ENCODE assay signal across 14 cellular contexts in the genomic region with DNA sequence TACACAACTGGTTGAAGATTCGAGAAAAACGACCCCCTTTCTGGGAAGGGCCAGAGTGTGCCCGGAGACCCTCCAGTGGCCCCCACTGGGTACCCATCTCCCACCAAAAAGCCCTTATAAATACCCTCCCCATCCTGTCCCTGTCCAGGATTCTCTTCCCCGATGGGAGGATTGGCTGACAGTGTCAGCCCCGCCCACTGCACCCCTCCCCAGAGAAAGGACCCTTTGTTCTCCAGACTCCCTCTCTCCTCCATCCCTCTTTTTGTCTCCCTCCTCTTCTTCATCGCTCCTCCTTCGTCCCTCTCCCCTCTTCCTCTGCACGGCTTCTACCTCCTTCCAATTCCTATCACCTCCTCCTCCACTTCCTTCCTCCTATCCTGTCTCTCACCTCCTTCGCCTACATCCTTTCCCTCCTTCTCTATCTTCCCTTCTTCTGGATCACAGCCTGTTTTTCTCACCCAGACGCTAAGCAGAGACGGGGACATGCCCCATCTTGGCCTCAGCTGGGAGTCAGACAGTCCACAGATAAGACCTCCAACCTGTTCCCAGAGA. TPM values are rescaled to one million over a fixed set of nuclear protein-coding genes. Genes with fewer than 3 reads are reported as not detected.
DNase-seq lines count a peak whose midpoint lies in the region; ATAC-seq and TF ChIP-seq lines count a peak whose summit lies in the region.
"Had no signal": no experiment of that assay in that cellular context is flagged by ENCODE, and none has a peak within 500 bp of the region (broad histone marks: within the 10 kb centered on the region; RNA-seq: fewer than 3 reads in every experiment).

No MANE protein-coding gene starts in this region.

- in situ Hi-C loops in mammary epithelial cell (cut with MboI; ENCODE audit: low sequenced_read_pairs in 2 of 2), result no loop called here
- in situ Hi-C loops in Panc1 (cut with HindIII; ENCODE audit: low pct_unique_long_range_greater_than_20kb, low sequenced_read_pairs), result no loop called here

- H3K27me3 ChIP-seq in mammary epithelial cell (ENCODE audit: insufficient read depth, low read length) (no peaks in the 10 kb centered on the region), Panc1 (ENCODE audit: control insufficient read depth, insufficient read depth, low read length) (no peaks in the 10 kb centered on the region), neural progenitor cell (no peaks in the 10 kb centered on the region)
- H3K27me3 ChIP-seq: BLaER1 treated with 17β-estradiol and CSF1 and Interleukin-3, amounts not matched to agents 10 nM and 100 nM had no signal

- H3K4me1 Mint-ChIP-seq in MCF 10A (ENCODE audit: insufficient read depth, unreplicated experiment) (no peaks in the 10 kb centered on the region), neural progenitor cell (peaks cover 2% of the 10 kb centered on the region), osteocyte (ENCODE audit: unreplicated experiment) (no peaks in the 10 kb centered on the region)
- H3K4me1 Mint-ChIP-seq: B cell, GM23338 had no signal

- H3K4me3 Mint-ChIP-seq in MCF 10A (ENCODE audit: unreplicated experiment) (no peak overlapping the region), neural progenitor cell (no peak overlapping the region), osteocyte (ENCODE audit: unreplicated experiment) (no peak overlapping the region)
- H3K4me3 Mint-ChIP-seq: B cell; CD8-positive, alpha-beta T cell; GM23338 had no signal

- dilution Hi-C loops in mammary epithelial cell (cut with HindIII; ENCODE audit: low sequenced_read_pairs), result no loop called here

- H3K4me1 ChIP-seq in mammary epithelial cell (ENCODE audit: insufficient read depth, low read length) (no peaks in the 10 kb centered on the region), Panc1 (ENCODE audit: control insufficient read depth, insufficient read depth, low read length) (no peaks in the 10 kb centered on the region), neural progenitor cell (no peaks in the 10 kb centered on the region)

- ATAC-seq in Panc1, result no peak
- ATAC-seq in SK-N-SH treated with all-trans-retinoic acid at 6 μM for 48 hours, result no peak
- ATAC-seq: CD8-positive, alpha-beta T cell; GM23338 had no signal

- H2AFZ ChIP-seq in mammary epithelial cell (ENCODE audit: low read depth, low read length) (no peak overlapping the region), neural progenitor cell (replicated peaks) (no peak overlapping the region)
- H2AFZ ChIP-seq: GM23338 had no signal

- POLR2A ChIA-PET in MCF 10A (lab: Yijun Ruan, JAX), result no interaction called here
- POLR2A ChIA-PET in Panc1 (lab: Charles Lee), result interaction anchor here (0.6 kb wide), 1 partner anchor 8 kb away, joined by 3 read pairs; no protein-coding TSS in a partner anchor

- no peak overlapping the region for H3K27ac ChIP-seq in mammary epithelial cell (ENCODE audit: insufficient read depth, low read depth, low read length)
- no peak overlapping the region for H3K27ac ChIP-seq in Panc1 (ENCODE audit: low read length)
- H3K27ac ChIP-seq in neural progenitor cell, result no peak overlapping the region
- H3K27ac ChIP-seq: BLaER1 treated with 17β-estradiol and CSF1 and Interleukin-3, amounts not matched to agents 10 nM and 100 nM had no signal

- BruUV-seq in mammary epithelial cell (replicated peaks; lab: Mats Ljungman, UMichigan), result TSS peak; percentile 68
- BruUV-seq in MCF 10A (replicated peaks; lab: Mats Ljungman, UMichigan), result no TSS peak
- BruUV-seq in Panc1 (replicated peaks; lab: Mats Ljungman, UMichigan), result TSS peak; percentile 93

- CTCF ChIA-PET in mammary epithelial cell (lab: Charles Lee; ENCODE audit: low non-redundant PET) (no interaction called here), MCF 10A (lab: Yijun Ruan, JAX) (no interaction called here), Panc1 (lab: Charles Lee) (no interaction called here)

- H4K20me1 ChIP-seq in mammary epithelial cell (ENCODE audit: insufficient read depth, low read length), result no peaks in the 10 kb centered on the region
- no peaks in the 10 kb centered on the region for H4K20me1 ChIP-seq in neural progenitor cell (ENCODE audit: low read depth)
- H4K20me1 ChIP-seq: BLaER1 treated with 17β-estradiol and CSF1 and Interleukin-3, amounts not matched to agents 10 nM and 100 nM had no signal

- no peak overlapping the region for H3K4me3 ChIP-seq in mammary epithelial cell (replicated peaks in 1 of 3; ENCODE audit: insufficient read depth in 1 of 3, low read depth in 2 of 3, low read length in 3 of 3)
- H3K4me3 ChIP-seq in Panc1 (ENCODE audit: low read depth in 2 of 2, low read length in 2 of 2), result no peak overlapping the region
- no peak overlapping the region for H3K4me3 ChIP-seq in neural progenitor cell
- H3K4me3 ChIP-seq: BLaER1 treated with 17β-estradiol and CSF1 and Interleukin-3, amounts not matched to agents 10 nM and 100 nM; GM23338 had no signal

- H3K9me3 Mint-ChIP-seq in MCF 10A (ENCODE audit: unreplicated experiment) (no peaks in the 10 kb centered on the region), neural progenitor cell (no peaks in the 10 kb centered on the region), osteocyte (ENCODE audit: unreplicated experiment) (no peaks in the 10 kb centered on the region)
- H3K9me3 Mint-ChIP-seq: CD8-positive, alpha-beta T cell; GM23338 had no signal

- H3K9ac ChIP-seq in mammary epithelial cell (ENCODE audit: insufficient read depth, low read length) (no peak overlapping the region), neural progenitor cell (no peak overlapping the region)
- H3K9ac ChIP-seq: BLaER1 treated with 17β-estradiol and CSF1 and Interleukin-3, amounts not matched to agents 10 nM and 100 nM had no signal

- 69% methylated on average over 8 of the region's 11 CpGs for WGBS in mammary epithelial cell (ENCODE audit: low coverage, missing lambda C conversion rate)

- intact Hi-C loops in mammary epithelial cell (cut with micrococcal nuclease) (no loop called here), MCF 10A (cut with micrococcal nuclease) (no loop called here), Panc1 (cut with micrococcal nuclease; ENCODE audit: unreplicated experiment) (no loop called here)

- no peak overlapping the region for H3K4me2 ChIP-seq in mammary epithelial cell (ENCODE audit: insufficient read depth, low read depth, low read length)
- no peak overlapping the region for H3K4me2 ChIP-seq in neural progenitor cell
- H3K4me2 ChIP-seq: GM23338 had no signal

- no peak for TF ChIP-seq CTCF in mammary epithelial cell (conservative IDR thresholded peaks at IDR 0.05 in 1 of 2, IDR thresholded peaks at IDR 0.05 in 1 of 2; ENCODE audit: extremely low read depth in 1 of 2, insufficient read depth in 1 of 2, low read depth in 1 of 2, low read length in 2 of 2)
- no peak for TF ChIP-seq CTCF in MCF 10A (IDR thresholded peaks at IDR 0.05; ENCODE audit: unreplicated experiment)
- TF ChIP-seq CTCF in Panc1 (IDR thresholded peaks at IDR 0.05), result no peak
- no peak for TF ChIP-seq CTCF in neural progenitor cell (IDR thresholded peaks at IDR 0.05)
- TF ChIP-seq CTCF in osteocyte (IDR thresholded peaks at IDR 0.05), result no peak

- no peaks in the 10 kb centered on the region for H3K79me2 ChIP-seq in mammary epithelial cell (ENCODE audit: insufficient read depth, low read length)
- no peaks in the 10 kb centered on the region for H3K79me2 ChIP-seq in neural progenitor cell (ENCODE audit: low read depth)

- H3K36me3 Mint-ChIP-seq in MCF 10A (ENCODE audit: insufficient read depth, unreplicated experiment) (no peaks in the 10 kb centered on the region), neural progenitor cell (no peaks in the 10 kb centered on the region), osteocyte (ENCODE audit: unreplicated experiment) (no peaks in the 10 kb centered on the region)

- H3K27me3 Mint-ChIP-seq in MCF 10A (ENCODE audit: insufficient read depth, unreplicated experiment) (no peaks in the 10 kb centered on the region), neural progenitor cell (ENCODE audit: insufficient read depth, low read depth) (peaks cover 6% of the 10 kb centered on the region), osteocyte (ENCODE audit: unreplicated experiment) (peaks cover 6% of the 10 kb centered on the region)
- H3K27me3 Mint-ChIP-seq: B cell had no signal

- H3F3A ChIP-seq in neural progenitor cell (ENCODE audit: low read depth), result peaks cover 2% of the 10 kb centered on the region

- H3K36me3 ChIP-seq in mammary epithelial cell (ENCODE audit: insufficient read depth, low read length) (peaks cover 2% of the 10 kb centered on the region), Panc1 (ENCODE audit: control insufficient read depth, insufficient read depth, low read length) (no peaks in the 10 kb centered on the region), neural progenitor cell (no peaks in the 10 kb centered on the region)
- H3K36me3 ChIP-seq: BLaER1 treated with 17β-estradiol and CSF1 and Interleukin-3, amounts not matched to agents 10 nM and 100 nM had no signal

- no peak for DNase-seq in mammary epithelial cell
- no peak for DNase-seq in MCF 10A (ENCODE audit: unreplicated experiment)
- no peak for DNase-seq in Panc1 (ENCODE audit: low read depth, low spot score)
- DNase-seq in neural progenitor cell (ENCODE audit: low spot score), result no peak
- no peak for DNase-seq in osteocyte (ENCODE audit: extremely low spot score, unreplicated experiment)
- no peak for DNase-seq in mucosa of gallbladder (ENCODE audit: low spot score)
- DNase-seq: CD8-positive, alpha-beta T cell; DMS79; GDM1; HCEC 1CT had no signal

- H3K27ac Mint-ChIP-seq in MCF 10A (ENCODE audit: low read depth, unreplicated experiment), result no peak overlapping the region
- peak overlapping the region; percentile 4 for H3K27ac Mint-ChIP-seq in neural progenitor cell
- H3K27ac Mint-ChIP-seq in osteocyte (ENCODE audit: unreplicated experiment), result no peak overlapping the region
- H3K27ac Mint-ChIP-seq: B cell; CD8-positive, alpha-beta T cell; GM23338 had no signal

- H3K9me3 ChIP-seq in mammary epithelial cell (replicated peaks; ENCODE audit: insufficient read depth, low read length) (no peaks in the 10 kb centered on the region), Panc1 (ENCODE audit: control insufficient read depth, insufficient read depth, low read depth, low read length) (no peaks in the 10 kb centered on the region), neural progenitor cell (ENCODE audit: low read depth) (no peaks in the 10 kb centered on the region)
- H3K9me3 ChIP-seq: BLaER1 treated with 17β-estradiol and CSF1 and Interleukin-3, amounts not matched to agents 10 nM and 100 nM had no signal

RNA-seq across cellular contexts. Expression of gene MEN1, which starts 13.3 kb away (rescaled TPM):
- total RNA-seq in mammary epithelial cell (10 to 100 TPM; 20.7 to 35.7 TPM), MCF 10A (2022) (29.2 and 33.1 TPM in 2 replicates), Panc1 (2021; ENCODE audit: unreplicated experiment) (54.5 TPM), neural progenitor cell (ENCODE audit: low replicate concordance) (11.4 and 34.9 TPM in 2 replicates), osteocyte (27.1 and 29.2 TPM in 2 replicates), mucosa of gallbladder (34.8 TPM)
- polyA plus RNA-seq in mammary epithelial cell, result 24.7 TPM
- 23.4 TPM for polyA minus RNA-seq in mammary epithelial cell
- 84.8 TPM for polyA plus RNA-seq in Panc1 (2012; ENCODE audit: insufficient read length)

RNA-seq across cellular contexts. Expression of gene MAP4K2, which starts 20.6 kb away (rescaled TPM):
- total RNA-seq in mammary epithelial cell (10 to 100 TPM; 15.4 to 15.5 TPM), MCF 10A (2022) (4.9 and 6.8 TPM in 2 replicates), Panc1 (2021; ENCODE audit: unreplicated experiment) (46.4 TPM), neural progenitor cell (ENCODE audit: low replicate concordance) (15.8 and 27.7 TPM in 2 replicates), osteocyte (16.0 and 18.6 TPM in 2 replicates), mucosa of gallbladder (23.1 TPM)
- polyA plus RNA-seq in mammary epithelial cell, result 7.9 TPM
- 41.4 TPM for polyA minus RNA-seq in mammary epithelial cell
- 57.8 TPM for polyA plus RNA-seq in Panc1 (2012; ENCODE audit: insufficient read length)

RNA-seq across cellular contexts. Expression of gene CDC42BPG, which starts 20.8 kb away (rescaled TPM):
- 10 to 100 TPM; 10.5 to 18.7 TPM for total RNA-seq in mammary epithelial cell
- polyA plus RNA-seq in mammary epithelial cell, result 3.7 TPM
- polyA minus RNA-seq in mammary epithelial cell, result 8.1 TPM
- total RNA-seq in MCF 10A (2022), result 3.0 and 3.7 TPM in 2 replicates
- 4.1 TPM for total RNA-seq in Panc1 (2021; ENCODE audit: unreplicated experiment)
- 3.1 TPM for polyA plus RNA-seq in Panc1 (2012; ENCODE audit: insufficient read length)
- 0.62 and 2.1 TPM in 2 replicates for total RNA-seq in neural progenitor cell (ENCODE audit: low replicate concordance)
- total RNA-seq in osteocyte, result 0.68 and 1.7 TPM in 2 replicates
- 37.1 TPM for total RNA-seq in mucosa of gallbladder

RNA-seq across cellular contexts. Expression of gene SF1, which starts 45.3 kb away (rescaled TPM):
- total RNA-seq in mammary epithelial cell (100 to 1,000 TPM; 115 to 294 TPM), MCF 10A (2022) (446 and 503 TPM in 2 replicates), Panc1 (2021; ENCODE audit: unreplicated experiment) (360 TPM), neural progenitor cell (ENCODE audit: low replicate concordance) (140 and 193 TPM in 2 replicates), osteocyte (267 and 290 TPM in 2 replicates), mucosa of gallbladder (263 TPM)
- polyA plus RNA-seq in mammary epithelial cell, result 79.4 TPM
- polyA minus RNA-seq in mammary epithelial cell, result 212 TPM
- 296 TPM for polyA plus RNA-seq in Panc1 (2012; ENCODE audit: insufficient read length)

RNA-seq across cellular contexts. Expression of gene EHD1, which starts 54.8 kb away (rescaled TPM):
- 100 to 1,000 TPM in 1 of 2 donors, 10 to 100 TPM in 1; 71.2 to 172 TPM for total RNA-seq in mammary epithelial cell
- 219 TPM for polyA plus RNA-seq in mammary epithelial cell
- polyA minus RNA-seq in mammary epithelial cell, result 255 TPM
- total RNA-seq in MCF 10A (2022), result 67.9 and 80.6 TPM in 2 replicates
- total RNA-seq in Panc1 (2021; ENCODE audit: unreplicated experiment), result 186 TPM
- 280 TPM for polyA plus RNA-seq in Panc1 (2012; ENCODE audit: insufficient read length)
- 19.8 and 39.7 TPM in 2 replicates for total RNA-seq in neural progenitor cell (ENCODE audit: low replicate concordance)
- total RNA-seq in osteocyte, result 57.4 and 61.0 TPM in 2 replicates
- total RNA-seq in mucosa of gallbladder, result 85.6 TPM
